Comparison of ENCODE assay signal across 17 cellular contexts in genomic region chr5:146624179-146624578, GRCh38.
DNase-seq lines count a peak whose midpoint lies in the region; ATAC-seq and TF ChIP-seq lines count a peak whose summit lies in the region.
"Had no signal": no experiment of that assay in that cellular context is flagged by ENCODE, and none has a peak within 500 bp of the region (broad histone marks: within the 10 kb centered on the region; RNA-seq: fewer than 3 reads in every experiment).

No MANE protein-coding gene starts in this region.

- H3K27ac ChIP-seq in SK-N-SH (ENCODE audit: low read depth in 2 of 2, low read length in 1 of 2), result no peak overlapping the region
- H3K27ac ChIP-seq: RWPE1 had no signal

- H3K4me1 Mint-ChIP-seq in endothelial cell (ENCODE audit: unreplicated experiment) (no peaks in the 10 kb centered on the region), nephron progenitor cell (peaks cover 5% of the 10 kb centered on the region)
- H3K4me1 Mint-ChIP-seq: IgD-negative memory B cell had no signal

- H3K4me2 ChIP-seq in SK-N-SH, result no peak overlapping the region

- WGBS in SK-N-SH (ENCODE audit: low lambda C conversion rate), result 71% methylated on average over 2 of the region's 2 CpGs

- no peak overlapping the region for H3K4me3 ChIP-seq in SK-N-SH (ENCODE audit: low read depth in 2 of 2, low read length in 1 of 2)

- no peaks in the 10 kb centered on the region for H3K9me3 ChIP-seq in SK-N-SH
- H3K9me3 ChIP-seq: Caco-2 had no signal

- no peak for ATAC-seq in SK-N-SH treated with all-trans-retinoic acid at 6 μM for 48 hours
- no peak for ATAC-seq in GM21576 (IDR thresholded peaks at IDR 0.05; ENCODE audit: unreplicated experiment)

- no peak overlapping the region for H2AFZ ChIP-seq in SK-N-SH (ENCODE audit: low read depth)

- no peak for TF ChIP-seq RAD21 in SK-N-SH (IDR thresholded peaks at IDR 0.05; ENCODE audit: low read length)

- no peaks in the 10 kb centered on the region for H3K27me3 ChIP-seq in SK-N-SH (ENCODE audit: insufficient read depth)

- TF ChIP-seq CTCF in SK-N-SH (IDR thresholded peaks at IDR 0.05) (no peak), endothelial cell (IDR thresholded peaks at IDR 0.05; ENCODE audit: unreplicated experiment) (no peak), nephron progenitor cell (IDR thresholded peaks at IDR 0.05) (no peak)

- no peaks in the 10 kb centered on the region for H3K36me3 Mint-ChIP-seq in endothelial cell (ENCODE audit: low read depth, unreplicated experiment)
- no peaks in the 10 kb centered on the region for H3K36me3 Mint-ChIP-seq in nephron progenitor cell (ENCODE audit: low read depth)
- H3K36me3 Mint-ChIP-seq: IgD-negative memory B cell had no signal

- H3K36me3 ChIP-seq in SK-N-SH (replicated peaks in 1 of 2; ENCODE audit: control insufficient read depth in 1 of 2, insufficient read depth in 2 of 2, low read length in 1 of 2), result no peaks in the 10 kb centered on the region

- CTCF ChIA-PET in SK-N-SH (lab: Yijun Ruan, JAX), result interaction anchor here (0.5 to 1.2 kb wide), 3 partner anchors 14 to 565 kb away, joined by 3 read pairs; no protein-coding TSS in a partner anchor

- H3K4me3 Mint-ChIP-seq in endothelial cell (ENCODE audit: unreplicated experiment), result no peak overlapping the region
- H3K4me3 Mint-ChIP-seq in nephron progenitor cell, result no peak overlapping the region
- H3K4me3 Mint-ChIP-seq: CD4-positive, alpha-beta T cell; HFFc6; IgD-negative memory B cell had no signal

- H3K79me2 ChIP-seq in SK-N-SH (ENCODE audit: insufficient read depth), result no peaks in the 10 kb centered on the region

- TF ChIP-seq EP300 in SK-N-SH (IDR thresholded peaks at IDR 0.05; ENCODE audit: borderline replicate concordance in 1 of 2, low read depth in 1 of 2, low read length in 1 of 2), result no peak

- H3K9ac ChIP-seq in SK-N-SH, result no peak overlapping the region

- no peaks in the 10 kb centered on the region for H3K9me2 ChIP-seq in SK-N-SH

- no peaks in the 10 kb centered on the region for H4K20me1 ChIP-seq in SK-N-SH (ENCODE audit: insufficient read depth)

- H3K9me3 Mint-ChIP-seq in endothelial cell (ENCODE audit: unreplicated experiment) (no peaks in the 10 kb centered on the region), nephron progenitor cell (no peaks in the 10 kb centered on the region)
- H3K9me3 Mint-ChIP-seq: CD4-positive, alpha-beta T cell; IgD-negative memory B cell had no signal

- POLR2A ChIA-PET in SK-N-SH (lab: Yijun Ruan, JAX), result no interaction called here

- H3K27me3 Mint-ChIP-seq in endothelial cell (ENCODE audit: unreplicated experiment), result peaks cover 3% of the 10 kb centered on the region
- peaks cover 19% of the 10 kb centered on the region for H3K27me3 Mint-ChIP-seq in nephron progenitor cell (ENCODE audit: low read depth, poor library complexity)
- H3K27me3 Mint-ChIP-seq: CD4-positive, alpha-beta T cell; IgD-negative memory B cell had no signal

- no peak overlapping the region for H3K27ac Mint-ChIP-seq in endothelial cell (ENCODE audit: unreplicated experiment)
- no peak overlapping the region for H3K27ac Mint-ChIP-seq in nephron progenitor cell
- H3K27ac Mint-ChIP-seq: CD4-positive, alpha-beta T cell; HFFc6; IgD-negative memory B cell had no signal

- no peak for DNase-seq in SK-N-SH
- DNase-seq in M059J (ENCODE audit: low read depth), result peak; percentile 6
- peak; percentile 11 for DNase-seq in endothelial cell (ENCODE audit: low spot score)
- DNase-seq in nephron progenitor cell, result peak; percentile 18
- DNase-seq in T-helper 1 cell, result no peak
- DNase-seq in HPDE6-E6E7 (ENCODE audit: extremely low spot score), result no peak
- DNase-seq: 8988T; Caco-2; CD4-positive, alpha-beta T cell; HFFc6; NCI-H1105 treated with DMSO at 0.1 percent for 48 hours; NCI-H1694; SIG-M5 had no signal

- H3K4me1 ChIP-seq in SK-N-SH (ENCODE audit: control insufficient read depth in 1 of 2, insufficient read depth in 2 of 2, low read depth in 1 of 2, low read length in 1 of 2), result peaks cover 0 to 6% of the 10 kb centered on the region in 2 experiments; a peak in 2 of 4 replicates
- H3K4me1 ChIP-seq: Caco-2 had no signal

- no peaks in the 10 kb centered on the region for H3F3A ChIP-seq in SK-N-SH (replicated peaks; ENCODE audit: insufficient read depth)

TF ChIP-seq in SK-N-SH, 30 proteins besides CTCF, POLR2A, EP300 and RAD21:
- TF ChIP-seq GABPA (IDR thresholded peaks at IDR 0.05; ENCODE audit: low read depth) (no peak), REST (IDR thresholded peaks at IDR 0.05; ENCODE audit: low read depth, low read length) (peak; percentile 92)
TF ChIP-seq in SK-N-SH: peak in this region for 1.

TF ChIP-seq in SK-N-SH treated with all-trans-retinoic acid at 6 μM for 48 hours, 23 proteins besides CTCF, POLR2A, EP300 and RAD21:
- no peak for TF ChIP-seq POU6F1 (CRISPR knock-in tag; IDR thresholded peaks at IDR 0.05; ENCODE audit: borderline replicate concordance, low read depth)

Comparison
In these comparisons a context has a peak if more than half of its experiments do, and no peak if none do; other contexts are left out.
1. DNase-seq: peak in M059J (single experiment), endothelial cell (single experiment) and nephron progenitor cell (single experiment); none in SK-N-SH (single experiment), T-helper 1 cell (0 of 5) and HPDE6-E6E7 (single experiment).